Comparison of ENCODE assay signal across 7 cellular contexts in the genomic region with DNA sequence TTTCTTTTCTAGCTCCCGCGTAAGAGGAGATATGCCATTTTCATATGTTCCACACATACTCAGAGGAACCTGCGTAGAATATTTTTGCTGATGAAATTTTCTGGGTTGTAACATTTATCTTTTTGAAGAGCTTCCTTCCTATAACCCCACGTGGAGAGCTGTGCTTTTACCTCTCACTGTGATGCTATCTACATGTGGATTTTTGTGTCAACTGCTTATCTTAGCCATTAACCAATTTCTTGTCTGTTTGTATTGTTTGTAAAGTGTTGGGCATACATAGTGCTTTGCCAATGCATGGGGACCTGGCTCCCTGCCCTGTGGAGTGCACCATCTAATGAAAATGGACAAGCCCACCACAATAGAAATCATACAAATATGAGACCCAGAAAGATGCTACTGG.
"Had no signal": no experiment of that assay in that cellular context is flagged by ENCODE, and none has a peak within 500 bp of the region (broad histone marks: within the 10 kb centered on the region; RNA-seq: fewer than 3 reads in every experiment).

No MANE protein-coding gene starts in this region.

- ATAC-seq: HCT116, K562 had no signal

- H3K9ac ChIP-seq: GM23248 had no signal

- H3K27ac ChIP-seq: GM23248 had no signal

- H3K4me3 ChIP-seq: GM23248, HAP-1, K562 had no signal

- H2AFZ ChIP-seq: GM23248 had no signal

- DNase-seq: GM23248, GOT3, H7, IMR-90 had no signal

- H3K36me3 ChIP-seq: HAP-1 had no signal

- H3K4me1 ChIP-seq: HAP-1 had no signal

- H3K9me3 ChIP-seq: HAP-1 had no signal
